8 cellular contexts compared by ENCODE assay signal in genomic region chr3:9398715-9399708, GRCh38. TPM values are rescaled to one million over a fixed set of nuclear protein-coding genes. Genes with fewer than 3 reads are reported as not detected.
A peak's percentile ranks its signal among the peaks of the same experiment; 100 is the strongest.
DNase-seq lines count a peak whose midpoint lies in the region; ATAC-seq and TF ChIP-seq lines count a peak whose summit lies in the region.

No MANE protein-coding gene starts in this region.

- H3K27me3 ChIP-seq in CD4-positive, CD25-positive, alpha-beta regulatory T cell (ENCODE audit: control insufficient read depth, insufficient read depth, low read length): no peaks in the 10 kb centered on the region
- H3K27me3 ChIP-seq in HCT116 (ENCODE audit: insufficient read depth, low read length) (no peaks in the 10 kb centered on the region), ectodermal cell (ENCODE audit: control insufficient read depth, insufficient read depth, low read length, poor library complexity, severe bottlenecking) (no peaks in the 10 kb centered on the region), mucosa of stomach (ENCODE audit: control insufficient read depth, insufficient read depth, low read length) (no peaks in the 10 kb centered on the region)

- H3K4me3 Mint-ChIP-seq in CD4-positive, CD25-positive, alpha-beta regulatory T cell: peak overlapping the region; percentile 95 to 99 (median 98)

- RAD21 ChIA-PET in HCT116 (lab: Charles Lee; ENCODE audit: low non-redundant PET in 1 of 2, low total read pairs in 2 of 2, uncharacterized antibody in 2 of 2, unreplicated experiment in 2 of 2): interaction anchor here in 1 of 2 experiments (1.4 kb wide), 1 partner anchor 22 kb away, joined by 3 read pairs; no protein-coding TSS in a partner anchor

- H2AFZ ChIP-seq in HCT116 (ENCODE audit: low read depth, low read length, poor library complexity, severe bottlenecking): no peak overlapping the region

- CTCF ChIA-PET in HCT116 (lab: Charles Lee): no interaction called here

- H3K4me1 ChIP-seq in CD4-positive, CD25-positive, alpha-beta regulatory T cell (ENCODE audit: control insufficient read depth, insufficient read depth, low read length, poor library complexity, severe bottlenecking): peaks cover 76% of the 10 kb centered on the region
- H3K4me1 ChIP-seq in HCT116 (ENCODE audit: control insufficient read depth in 1 of 2, insufficient read depth in 2 of 2, low read length in 2 of 2): peaks cover 46 to 67% of the 10 kb centered on the region in 2 experiments
- H3K4me1 ChIP-seq in ectodermal cell (ENCODE audit: control insufficient read depth, insufficient read depth, low read length): peaks cover 39% of the 10 kb centered on the region
- H3K4me1 ChIP-seq in mucosa of stomach (ENCODE audit: control insufficient read depth, insufficient read depth, low read length): peaks cover 57% of the 10 kb centered on the region

- H3K36me3 ChIP-seq in CD4-positive, CD25-positive, alpha-beta regulatory T cell (ENCODE audit: control insufficient read depth, insufficient read depth, low read length): peaks cover 10% of the 10 kb centered on the region
- H3K36me3 ChIP-seq in HCT116 (ENCODE audit: control insufficient read depth in 1 of 2, insufficient read depth in 2 of 2, low read length in 2 of 2) (peaks cover 10 to 15% of the 10 kb centered on the region in 2 experiments; a peak in 2 of 4 replicates), SK-N-MC (ENCODE audit: insufficient read depth, low read length) (peaks cover 14% of the 10 kb centered on the region), ectodermal cell (ENCODE audit: control insufficient read depth, insufficient read depth, low read length) (peaks cover 6% of the 10 kb centered on the region), mucosa of stomach (ENCODE audit: control insufficient read depth, insufficient read depth, low read length) (no peaks in the 10 kb centered on the region)

- H3K4me1 Mint-ChIP-seq in CD4-positive, CD25-positive, alpha-beta regulatory T cell: peaks cover 49 to 78% (median 71%) of the 10 kb centered on the region in 4 donors

- peak overlapping the region; percentile 94 for H3K4me2 ChIP-seq in HCT116 (ENCODE audit: low read length)

- peak overlapping the region; percentile 97 for H3K4me3 ChIP-seq in CD4-positive, CD25-positive, alpha-beta regulatory T cell (ENCODE audit: low read depth, low read length)
- H3K4me3 ChIP-seq in HCT116 (replicated peaks in 1 of 2; ENCODE audit: low read depth in 1 of 2, low read length in 2 of 2) (peak overlapping the region; percentile 71 to 98), SK-N-MC (peak overlapping the region; percentile 88), ectodermal cell (ENCODE audit: insufficient read depth, low read depth, low read length) (peak overlapping the region; percentile 90), mucosa of stomach (ENCODE audit: low read length) (peak overlapping the region; percentile 99)

- peaks cover 51% of the 10 kb centered on the region for H4K20me1 ChIP-seq in HCT116 (ENCODE audit: insufficient read depth)

- no peaks in the 10 kb centered on the region for H3K9me2 ChIP-seq in HCT116 (ENCODE audit: insufficient read depth)

- TF ChIP-seq CTCF in HCT116 (IDR thresholded peaks at IDR 0.05 in 2 of 3, conservative IDR thresholded peaks at IDR 0.05 in 1 of 3; ENCODE audit: borderline replicate concordance in 1 of 3, insufficient read depth in 1 of 3, low read depth in 2 of 3, low read length in 2 of 3): no peak

- peaks cover 0 to 1% (median 0%) of the 10 kb centered on the region in 7 donors for H3K9me3 Mint-ChIP-seq in CD4-positive, CD25-positive, alpha-beta regulatory T cell

- TF ChIP-seq POLR2A in HCT116 (IDR thresholded peaks at IDR 0.05; ENCODE audit: borderline replicate concordance, extremely low read depth, insufficient read depth, insufficient read length): no peak

- peaks cover 5% of the 10 kb centered on the region for H3K27me3 Mint-ChIP-seq in CD4-positive, CD25-positive, alpha-beta regulatory T cell

- H3K79me2 ChIP-seq in HCT116 (ENCODE audit: insufficient read depth, low read length): peaks cover 87% of the 10 kb centered on the region

- peak; percentile 19 to 42 (median 19) for DNase-seq in CD4-positive, CD25-positive, alpha-beta regulatory T cell
- DNase-seq in HCT116 (ENCODE audit: low read depth, low spot score): no peak
- no peak for DNase-seq in SK-N-MC (ENCODE audit: low read depth, low spot score)
- DNase-seq in activated gamma-delta T cell treated with Interleukin-2 at 50 U/mL for 16 hours: no peak
- no peak for DNase-seq in DMS153 (lab: John Stamatoyannopoulos, UW)

- 1 to 2% methylated on average over 9 of the region's 9 CpGs for WGBS in ectodermal cell, 2 experiments

- POLR2A ChIA-PET in HCT116 (lab: Charles Lee): interaction anchor here (1.3 kb wide), 1 partner anchor 22 kb away, joined by 4 read pairs; no protein-coding TSS in a partner anchor

- H3K27ac Mint-ChIP-seq in CD4-positive, CD25-positive, alpha-beta regulatory T cell: peak overlapping the region; percentile 93 to 98 (median 97)

- peaks cover 6% of the 10 kb centered on the region for H3K36me3 Mint-ChIP-seq in CD4-positive, CD25-positive, alpha-beta regulatory T cell

- peak overlapping the region; percentile 99 for H3K9ac ChIP-seq in HCT116 (ENCODE audit: low read length)
- peak overlapping the region; percentile 93 for H3K9ac ChIP-seq in SK-N-MC (ENCODE audit: insufficient read length)
- H3K9ac ChIP-seq in mucosa of stomach (ENCODE audit: low read length): peak overlapping the region; percentile 99

- H3K9me3 ChIP-seq in CD4-positive, CD25-positive, alpha-beta regulatory T cell (ENCODE audit: control insufficient read depth in 2 of 2, low read length in 2 of 2): no peaks in the 10 kb centered on the region
- H3K9me3 ChIP-seq in HCT116 (ENCODE audit: control insufficient read depth in 1 of 2, insufficient read depth in 1 of 2, low read depth in 1 of 2, low read length in 2 of 2): no peaks in the 10 kb centered on the region
- no peaks in the 10 kb centered on the region for H3K9me3 ChIP-seq in SK-N-MC (ENCODE audit: low read depth, low read length)
- no peaks in the 10 kb centered on the region for H3K9me3 ChIP-seq in ectodermal cell (ENCODE audit: control insufficient read depth, low read length)
- no peaks in the 10 kb centered on the region for H3K9me3 ChIP-seq in mucosa of stomach (ENCODE audit: control insufficient read depth, low read length)

- TSS peak; percentile 36 for BruUV-seq in HCT116 (replicated peaks; lab: Mats Ljungman, UMichigan)

- intact Hi-C loops in HCT116 (cut with micrococcal nuclease): no loop called here

- ATAC-seq in CD4-positive, CD25-positive, alpha-beta regulatory T cell (ENCODE audit: low read depth in 2 of 2): no peak
- ATAC-seq in HCT116: no peak
- ATAC-seq in HG02759 (IDR thresholded peaks at IDR 0.05; ENCODE audit: unreplicated experiment): no peak

- peak overlapping the region; percentile 96 for H3K27ac ChIP-seq in CD4-positive, CD25-positive, alpha-beta regulatory T cell (ENCODE audit: insufficient read depth, low read length, poor library complexity, severe bottlenecking)
- H3K27ac ChIP-seq in HCT116 (ENCODE audit: low read depth, low read length) (peak overlapping the region; percentile 93), SK-N-MC (peak overlapping the region; percentile 94), ectodermal cell (ENCODE audit: insufficient read depth, low read depth, low read length, poor library complexity, severe bottlenecking) (peak overlapping the region; percentile 85)

- TF ChIP-seq RAD21 in HCT116 (IDR thresholded peaks at IDR 0.05; ENCODE audit: low read depth): no peak

TF ChIP-seq in HCT116, 20 proteins besides CTCF, POLR2A, EP300 and RAD21:
- TF ChIP-seq ZFX (IDR thresholded peaks at IDR 0.05) (no peak), POLR2AphosphoS5 (IDR thresholded peaks at IDR 0.05; ENCODE audit: low read depth, low read length) (peak; percentile 16; the same call in 1 of the 2 replicates)
TF ChIP-seq in HCT116: peak in this region for 1.

RNA-seq across cellular contexts. Expression of gene SETD5, which starts 1.6 kb away (rescaled TPM):
- 120 TPM for total RNA-seq in CD4-positive, CD25-positive, alpha-beta regulatory T cell
- polyA plus RNA-seq in CD4-positive, CD25-positive, alpha-beta regulatory T cell: 10 to 100 TPM; 17.7 to 32.2 (median 24.4) TPM
- 141 TPM for total RNA-seq in HCT116 (2021; ENCODE audit: unreplicated experiment)
- polyA plus RNA-seq in HCT116 (2012): 71.6 TPM in 2 replicates
- 215 TPM for polyA plus RNA-seq in ectodermal cell (2013, experiment 1 of 4)
- 241 TPM for polyA plus RNA-seq in ectodermal cell (2013, experiment 2 of 4)
- 208 TPM for polyA plus RNA-seq in ectodermal cell (2013, experiment 3 of 4)
- polyA plus RNA-seq in ectodermal cell (2013, experiment 4 of 4): 239 TPM

RNA-seq across cellular contexts. Expression of gene THUMPD3, which starts 36.2 kb away (rescaled TPM):
- 40.2 TPM for total RNA-seq in CD4-positive, CD25-positive, alpha-beta regulatory T cell
- 10 to 100 TPM; 17.9 to 20.5 (median 19.3) TPM for polyA plus RNA-seq in CD4-positive, CD25-positive, alpha-beta regulatory T cell
- 79.5 TPM for total RNA-seq in HCT116 (2021; ENCODE audit: unreplicated experiment)
- polyA plus RNA-seq in HCT116 (2012): 47.9 and 57.4 TPM in 2 replicates
- polyA plus RNA-seq in ectodermal cell (2013, experiment 1 of 4): 61.2 TPM
- 58.7 TPM for polyA plus RNA-seq in ectodermal cell (2013, experiment 2 of 4)
- polyA plus RNA-seq in ectodermal cell (2013, experiment 3 of 4): 48.4 TPM
- 54.1 TPM for polyA plus RNA-seq in ectodermal cell (2013, experiment 4 of 4)

Comparison
In these comparisons a context has a peak if more than half of its experiments do, and no peak if none do; other contexts are left out.
1. DNase-seq: peak in CD4-positive, CD25-positive, alpha-beta regulatory T cell (3 of 3); none in HCT116 (single experiment), SK-N-MC (single experiment), activated gamma-delta T cell treated with Interleukin-2 at 50 U/mL for 16 hours (single experiment) and DMS153 (single experiment).
2. Peak in every context shown above with its lines, with median percentiles within 50 percentile points of each other: H3K27ac ChIP-seq, H3K4me3 ChIP-seq and H3K9ac ChIP-seq.